ENCODE assay signal across 10 cellular contexts in the genomic region with DNA sequence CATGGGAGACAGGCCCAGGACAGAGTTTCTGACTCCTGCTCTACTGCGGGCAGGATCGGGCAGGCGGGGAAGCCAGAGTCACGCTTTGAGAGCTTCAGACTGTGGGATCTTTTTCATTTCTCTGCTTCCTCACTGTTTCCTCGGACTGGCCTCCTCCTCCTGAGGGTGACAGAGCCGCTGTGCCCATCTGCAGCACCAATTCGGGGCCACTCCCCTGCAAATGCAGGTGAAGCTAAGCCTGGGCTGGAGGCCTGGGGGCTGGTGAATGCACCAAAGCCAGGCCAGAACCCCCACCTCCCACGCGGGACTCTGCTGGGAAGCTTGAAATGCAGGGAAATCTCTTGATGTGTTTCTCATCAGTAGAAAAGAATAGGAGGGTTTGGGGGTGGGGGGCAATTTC.
DNase-seq lines count a peak whose midpoint lies in the region; TF ChIP-seq lines count a peak whose summit lies in the region.
"Had no signal": no experiment of that assay in that cellular context is flagged by ENCODE, and none has a peak within 500 bp of the region (broad histone marks: within the 10 kb centered on the region; RNA-seq: fewer than 3 reads in every experiment).

No MANE protein-coding gene starts in this region.

- peaks cover 87% of the 10 kb centered on the region for H3K79me2 ChIP-seq in Loucy (ENCODE audit: insufficient read depth, low read length)

- no peaks in the 10 kb centered on the region for H3K27me3 ChIP-seq in AG04450 (ENCODE audit: control insufficient read depth, insufficient read depth, low read length)
- H3K27me3 ChIP-seq in Loucy (ENCODE audit: insufficient read depth, low read length, poor library complexity, severe bottlenecking) = no peaks in the 10 kb centered on the region
- H3K27me3 ChIP-seq in esophagus (ENCODE audit: control insufficient read depth in 1 of 2, insufficient read depth in 2 of 2, low read length in 2 of 2) = no peaks in the 10 kb centered on the region

- no peak overlapping the region for H2AFZ ChIP-seq in Loucy (ENCODE audit: low read length)

- H3K4me1 ChIP-seq in Loucy (ENCODE audit: insufficient read depth, low read length, poor library complexity, severe bottlenecking) = peaks cover 21% of the 10 kb centered on the region
- peaks cover 4 to 6% of the 10 kb centered on the region in 2 donors for H3K4me1 ChIP-seq in esophagus (ENCODE audit: control insufficient read depth in 2 of 2, insufficient read depth in 2 of 2, low read length in 1 of 2)

- TF ChIP-seq CTCF in AG04450 (IDR thresholded peaks at IDR 0.05; ENCODE audit: low read depth, low read length) (no peak), Loucy (conservative IDR thresholded peaks at IDR 0.05; ENCODE audit: low read length) (no peak), neural crest cell (conservative IDR thresholded peaks at IDR 0.05) (no peak)

- 48 to 51% methylated on average over 9 of the region's 9 CpGs for WGBS in esophagus, 2 donors

- H3K27ac Mint-ChIP-seq in neural crest cell (ENCODE audit: unreplicated experiment) = peak overlapping the region; percentile 32
- H3K27ac Mint-ChIP-seq: progenitor cell of endocrine pancreas had no signal

- H3K9me3 ChIP-seq in AG04450 (ENCODE audit: control insufficient read depth, insufficient read depth, low read length) = no peaks in the 10 kb centered on the region
- H3K9me3 ChIP-seq in Loucy (ENCODE audit: insufficient read depth, low read depth, low read length) = no peaks in the 10 kb centered on the region
- no peaks in the 10 kb centered on the region for H3K9me3 ChIP-seq in esophagus (ENCODE audit: control insufficient read depth in 2 of 2, insufficient read depth in 1 of 2, low read depth in 1 of 2, low read length in 1 of 2)

- DNase-seq in AG04450 (ENCODE audit: low read depth, low spot score) (no peak), neural crest cell (ENCODE audit: low read depth, low spot score) (no peak), SHP77 (lab: John Stamatoyannopoulos, UW) (no peak), NCI-H2107 treated with DMSO at 0.1 percent for 48 hours (lab: John Stamatoyannopoulos, UW; ENCODE audit: unreplicated experiment) (no peak), NCI-H1105 (lab: John Stamatoyannopoulos, UW) (no peak)
- no peak for DNase-seq in activated CD8-positive, alpha-beta memory T cell treated with anti-CD3 and anti-CD28 coated beads, Interleukin-2, amount 50 U/mL, for 4 hours

- peaks cover 14% of the 10 kb centered on the region for H4K20me1 ChIP-seq in Loucy (ENCODE audit: insufficient read depth, low read length, poor library complexity, severe bottlenecking)

- H3K36me3 ChIP-seq in Loucy (ENCODE audit: insufficient read depth, low read length) = peaks cover 6% of the 10 kb centered on the region
- H3K36me3 ChIP-seq in esophagus (ENCODE audit: control insufficient read depth in 2 of 2, insufficient read depth in 2 of 2, low read length in 1 of 2) = no peaks in the 10 kb centered on the region

- H3K9me2 ChIP-seq in Loucy (replicated peaks; ENCODE audit: low read depth, low read length) = no peaks in the 10 kb centered on the region

- H3K4me3 ChIP-seq in AG04450 (ENCODE audit: low read depth, low read length) (no peak overlapping the region), Loucy (ENCODE audit: low read length, poor library complexity, severe bottlenecking) (no peak overlapping the region), esophagus (ENCODE audit: low read depth in 1 of 2, low read length in 2 of 2) (no peak overlapping the region)

- H3K4me1 Mint-ChIP-seq in neural crest cell = peaks cover 55% of the 10 kb centered on the region

- CTCF ChIA-PET in AG04450 (lab: Charles Lee) = interaction anchor here (0.6 to 1.0 kb wide), 2 partner anchors 209 to 298 kb away, joined by 3 to 4 read pairs; no protein-coding TSS in a partner anchor

- no peak overlapping the region for H3K4me3 Mint-ChIP-seq in neural crest cell

- H3K36me3 Mint-ChIP-seq in neural crest cell (ENCODE audit: low read depth) = peaks cover 4% of the 10 kb centered on the region

- H3F3A ChIP-seq in Loucy (ENCODE audit: low read depth) = no peaks in the 10 kb centered on the region

- no peaks in the 10 kb centered on the region for H3K9me3 Mint-ChIP-seq in neural crest cell

- H3K9ac ChIP-seq in Loucy (ENCODE audit: low read depth, low read length, poor library complexity, severe bottlenecking) = peak overlapping the region; percentile 42

- peak overlapping the region; percentile 59 for H3K27ac ChIP-seq in AG04450 (ENCODE audit: low read depth, low read length)
- H3K27ac ChIP-seq in esophagus (ENCODE audit: low read depth in 2 of 2, low read length in 1 of 2) = peak overlapping the region; percentile 54 to 70
- H3K27ac ChIP-seq: epithelial cell of prostate had no signal

- POLR2A ChIA-PET in AG04450 (lab: Yijun Ruan, JAX) = interaction anchor here (0.6 kb wide), 1 partner anchor 474 kb away, joined by 4 read pairs; no protein-coding TSS in a partner anchor

- H3K27me3 Mint-ChIP-seq in neural crest cell (ENCODE audit: low read depth) = no peaks in the 10 kb centered on the region

- H3K4me2 ChIP-seq in Loucy (ENCODE audit: low read depth, low read length, poor library complexity, severe bottlenecking) = no peak overlapping the region
